ENCODE assay signal across 1 cellular context in the genomic region with DNA sequence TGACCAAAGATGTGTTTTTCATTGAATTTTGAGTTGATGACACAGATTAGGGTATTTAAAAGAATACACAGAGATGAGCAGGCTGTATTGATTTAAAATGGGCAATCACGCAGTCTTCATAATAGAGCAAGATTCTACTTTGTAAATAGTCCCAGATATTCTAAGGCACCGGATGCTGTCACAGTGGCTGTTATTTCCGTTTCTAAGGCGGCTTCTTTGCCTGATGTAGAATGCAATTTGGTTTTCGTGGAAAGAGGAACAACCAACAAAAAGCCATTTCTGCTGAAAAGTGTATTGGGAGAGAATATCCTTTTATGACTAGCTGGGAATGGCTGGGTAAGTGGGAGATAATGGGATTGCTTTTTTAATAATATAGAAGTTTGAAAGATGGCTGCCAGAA.
TF ChIP-seq lines count a peak whose summit lies in the region.

No MANE protein-coding gene starts in this region.

TF ChIP-seq in GM12878, 131 proteins besides CTCF, POLR2A, EP300 and RAD21:
- TF ChIP-seq GATAD2B (conservative IDR thresholded peaks at IDR 0.05; ENCODE audit: low read depth) (no peak), SRF (IDR thresholded peaks at IDR 0.05; ENCODE audit: low read depth in 2 of 2, low read length in 2 of 2) (no peak), MXI1 (IDR thresholded peaks at IDR 0.05; ENCODE audit: low read depth, low read length) (no peak), SMC3 (IDR thresholded peaks at IDR 0.05; ENCODE audit: borderline replicate concordance, low read length) (no peak), HDAC6 (IDR thresholded peaks at IDR 0.05; ENCODE audit: unreplicated experiment) (no peak), NRF1 (conservative IDR thresholded peaks at IDR 0.05; ENCODE audit: low read depth, low read length) (no peak)
